Comparison of ENCODE assay signal across 8 cellular contexts in genomic region chr10:94546616-94547175, GRCh38. TPM values are rescaled to one million over a fixed set of nuclear protein-coding genes. Genes with fewer than 3 reads are reported as not detected.
DNase-seq lines count a peak whose midpoint lies in the region; FAIRE-seq and TF ChIP-seq lines count a peak whose summit lies in the region.

No MANE protein-coding gene starts in this region.

- H3K9me3 ChIP-seq in SJCRH30 (replicated peaks) = no peaks in the 10 kb centered on the region

- FAIRE-seq in GM12891 (lab: Jason Lieb, UNC) = no peak

- H3K4me1 ChIP-seq in SJCRH30 = no peaks in the 10 kb centered on the region

- H3K27ac ChIP-seq in 22Rv1 = peak overlapping the region; percentile 97
- H3K27ac ChIP-seq in SJCRH30 = peak overlapping the region; percentile 91

- H3K27me3 ChIP-seq in GM06990 (replicated peaks; ENCODE audit: control insufficient read depth, insufficient read depth, low read length) = no peaks in the 10 kb centered on the region
- no peaks in the 10 kb centered on the region for H3K27me3 ChIP-seq in SJCRH30

- H3K4me3 ChIP-seq in GM06990 (replicated peaks; ENCODE audit: low read depth, low read length) (peak overlapping the region; percentile 99), SJCRH30 (peak overlapping the region; percentile 97), fibroblast of mammary gland (ENCODE audit: control insufficient read depth, low read depth, low read length) (peak overlapping the region; percentile 98), skeletal muscle cell (ENCODE audit: low read depth, low read length) (peak overlapping the region; percentile 91)

- TF ChIP-seq CTCF in 22Rv1 (IDR thresholded peaks at IDR 0.05) = no peak
- TF ChIP-seq CTCF in GM06990 (IDR thresholded peaks at IDR 0.05; ENCODE audit: insufficient read depth, low read length, poor library complexity, severe bottlenecking) = no peak
- no peak for TF ChIP-seq CTCF in fibroblast of mammary gland (conservative IDR thresholded peaks at IDR 0.05; ENCODE audit: control insufficient read depth, insufficient read depth, low read depth, low read length)

- TF ChIP-seq POLR2A in GM12891 (IDR thresholded peaks at IDR 0.05; ENCODE audit: low read depth, low read length) = no peak

- DNase-seq in GM06990 (ENCODE audit: extremely low read depth, insufficient read length) = no peak
- peak in 1 of 2 experiments; percentile 12 for DNase-seq in SJCRH30
- peak; percentile 44 for DNase-seq in fibroblast of mammary gland (ENCODE audit: low read depth)
- no peak for DNase-seq in skeletal muscle cell (ENCODE audit: low read depth)
- no peak for DNase-seq in OCI-M2 (lab: John Stamatoyannopoulos, UW; ENCODE audit: unreplicated experiment)
- DNase-seq in GM12891 (ENCODE audit: insufficient read length, low spot score) = no peak
- no peak for DNase-seq in nucleus accumbens (lab: John Stamatoyannopoulos, UW)

- H3K36me3 ChIP-seq in GM06990 (ENCODE audit: control insufficient read depth, insufficient read depth, low read length) (no peaks in the 10 kb centered on the region), SJCRH30 (peaks cover 22% of the 10 kb centered on the region)

TF ChIP-seq in GM12891, 5 proteins besides CTCF, POLR2A, EP300 and RAD21:
- TF ChIP-seq POU2F2 (IDR thresholded peaks at IDR 0.05; ENCODE audit: low read depth, low read length) = no peak
- no peak for TF ChIP-seq POLR2AphosphoS5 (IDR thresholded peaks at IDR 0.05; ENCODE audit: low read depth, low read length)
- TF ChIP-seq PAX5 (IDR thresholded peaks at IDR 0.05; ENCODE audit: insufficient read depth, low read length, severe bottlenecking) = no peak
- TF ChIP-seq SPI1 (IDR thresholded peaks at IDR 0.05; ENCODE audit: low read depth, low read length) = no peak
- TF ChIP-seq TAF1 (IDR thresholded peaks at IDR 0.05; ENCODE audit: low read depth, low read length) = no peak

RNA-seq across cellular contexts. Expression of gene HELLS, which starts 1.1 kb away (rescaled TPM):
- 93.6 and 114 TPM in 2 replicates for total RNA-seq in SJCRH30 (2014; rRNA removed; shearing (Covaris generic))
- 26.5 TPM for polyA plus RNA-seq in GM12891 (2012; ENCODE audit: low read depth, missing spikeins)
